Comparison of ENCODE assay signal across 26 cellular contexts in genomic region chrX:40883021-40883619, GRCh38.
"Had no signal": no experiment of that assay in that cellular context is flagged by ENCODE, and none has a peak within 500 bp of the region (broad histone marks: within the 10 kb centered on the region; RNA-seq: fewer than 3 reads in every experiment).

No MANE protein-coding gene starts in this region.

- H3K36me3 ChIP-seq: ascending aorta had no signal

- H3K4me3 Mint-ChIP-seq: activated CD8-positive, alpha-beta memory T cell treated with anti-CD3 and anti-CD28 coated beads, Interleukin-2, amount 10 ng/mL, durations not matched to agents 7 days and 5 days; activated naive CD4-positive, alpha-beta T cell treated with anti-CD3 and anti-CD28 coated beads, Interleukin-2, amount 50 U/mL, for 24 hours; activated T-cell treated with anti-CD3 and anti-CD28 coated beads, Interleukin-2, amount 50 U/mL, for 24 hours; activated T-helper 1 cell treated with anti-CD3 and anti-CD28 coated beads, Interleukin-12 subunit alpha, Interleukin-12 subunit beta, Interleukin-2, Interleukin-4 antibody, amounts not matched to agents 30 ng/mL and 10 ng/mL and 1 ng/mL, durations not matched to agents 14 hours and 24 hours and 36 hours; brain; central memory CD8-positive, alpha-beta T cell; T-helper 17 cell; WTC11 had no signal

- DNase-seq: activated CD4-positive, alpha-beta T cell treated with anti-CD3 and anti-CD28 coated beads for 48 hours; activated CD4-positive, alpha-beta T cell treated with anti-CD3 and anti-CD28 coated beads, Interleukin-2, amount 50 U/mL, for 4 hours; activated CD4-positive, CD25-positive, alpha-beta regulatory T cell treated with anti-CD3 and anti-CD28 coated beads, Interleukin-2, amount 50 U/mL, for 72 hours; activated CD8-positive, alpha-beta memory T cell treated with anti-CD3 and anti-CD28 coated beads, Interleukin-2, amount 10 ng/mL, durations not matched to agents 7 days and 5 days; activated effector memory CD4-positive, alpha-beta T cell treated with Interleukin-2 at 50 U/mL for 16 hours; activated naive CD4-positive, alpha-beta T cell; activated T-cell treated with anti-CD3 and anti-CD28 coated beads, Interleukin-2, amount 50 U/mL, for 24 hours; KG1; NCI-H1048; NCI-H146; NCI-H187 treated with DMSO at 0.1 percent for 48 hours; NCI-H2081 treated with DMSO at 0.1 percent for 48 hours; NCI-H2227 treated with DMSO at 0.1 percent for 48 hours; NCI-H446 treated with DMSO at 0.1 percent for 48 hours; NCI-H524 treated with DMSO at 0.1 percent for 48 hours; PC-3; SHP77; T-helper 17 cell; T-helper 9 cell had no signal

- H3K4me1 Mint-ChIP-seq: central memory CD8-positive, alpha-beta T cell had no signal

- H3K27me3 Mint-ChIP-seq: activated CD8-positive, alpha-beta memory T cell treated with anti-CD3 and anti-CD28 coated beads, Interleukin-2, amount 10 ng/mL, durations not matched to agents 7 days and 5 days; activated naive CD4-positive, alpha-beta T cell treated with anti-CD3 and anti-CD28 coated beads, Interleukin-2, amount 50 U/mL, for 24 hours; central memory CD8-positive, alpha-beta T cell; T-helper 17 cell had no signal

- ATAC-seq: activated CD8-positive, alpha-beta memory T cell treated with anti-CD3 and anti-CD28 coated beads, Interleukin-2, amount 10 ng/mL, durations not matched to agents 7 days and 5 days; PC-3; T-helper 17 cell; WTC11 had no signal

- H3K27ac ChIP-seq: ascending aorta had no signal

- H3K36me3 Mint-ChIP-seq: activated CD8-positive, alpha-beta memory T cell treated with anti-CD3 and anti-CD28 coated beads, Interleukin-2, amount 10 ng/mL, durations not matched to agents 7 days and 5 days; activated naive CD4-positive, alpha-beta T cell treated with anti-CD3 and anti-CD28 coated beads, Interleukin-2, amount 50 U/mL, for 24 hours; brain; WTC11 had no signal

- FAIRE-seq: RCC 7860 had no signal

- H3K9me3 Mint-ChIP-seq: activated naive CD4-positive, alpha-beta T cell treated with anti-CD3 and anti-CD28 coated beads, Interleukin-2, amount 50 U/mL, for 24 hours; activated T-cell treated with anti-CD3 and anti-CD28 coated beads, Interleukin-2, amount 50 U/mL, for 24 hours; activated T-helper 1 cell treated with anti-CD3 and anti-CD28 coated beads, Interleukin-12 subunit alpha, Interleukin-12 subunit beta, Interleukin-2, Interleukin-4 antibody, amounts not matched to agents 30 ng/mL and 10 ng/mL and 1 ng/mL, durations not matched to agents 14 hours and 24 hours and 36 hours; central memory CD8-positive, alpha-beta T cell had no signal

- H3K4me3 ChIP-seq: ascending aorta had no signal

- H3K4me1 ChIP-seq: ascending aorta had no signal

- H3K27me3 ChIP-seq: ascending aorta had no signal

- H3K27ac Mint-ChIP-seq: activated CD8-positive, alpha-beta memory T cell treated with anti-CD3 and anti-CD28 coated beads, Interleukin-2, amount 10 ng/mL, durations not matched to agents 7 days and 5 days; activated naive CD4-positive, alpha-beta T cell treated with anti-CD3 and anti-CD28 coated beads, Interleukin-2, amount 50 U/mL, for 24 hours; activated T-cell treated with anti-CD3 and anti-CD28 coated beads, Interleukin-2, amount 50 U/mL, for 24 hours; activated T-helper 1 cell treated with anti-CD3 and anti-CD28 coated beads, Interleukin-12 subunit alpha, Interleukin-12 subunit beta, Interleukin-2, Interleukin-4 antibody, amounts not matched to agents 30 ng/mL and 10 ng/mL and 1 ng/mL, durations not matched to agents 14 hours and 24 hours and 36 hours; brain; T-helper 17 cell; WTC11 had no signal

- H3K9me3 ChIP-seq: ascending aorta had no signal
